ENCODE assay signal across 29 cellular contexts in the genomic region with DNA sequence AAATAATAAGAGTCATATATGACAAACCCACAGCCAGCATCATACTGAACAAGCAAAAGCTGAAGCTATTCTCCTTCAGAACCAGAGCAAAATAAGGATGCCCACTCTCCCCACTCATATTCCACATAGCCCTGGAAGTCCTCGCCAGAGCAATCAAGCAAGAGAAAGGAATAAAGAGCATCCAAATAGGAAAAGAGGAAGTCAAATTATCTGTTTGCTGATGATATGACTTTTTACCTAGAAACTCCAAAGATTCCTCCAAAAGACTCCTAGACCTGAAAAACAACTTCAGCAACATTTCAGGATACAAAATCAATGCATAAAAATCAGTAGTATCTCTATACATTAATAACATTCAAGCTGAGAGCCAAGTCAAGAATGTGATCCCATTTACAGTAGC.
"Had no signal": no experiment of that assay in that cellular context is flagged by ENCODE, and none has a peak within 500 bp of the region (broad histone marks: within the 10 kb centered on the region; RNA-seq: fewer than 3 reads in every experiment).

No MANE protein-coding gene starts in this region.

- H3K4me3 ChIP-seq: colonic mucosa, coronary artery, dorsolateral prefrontal cortex, esophagus muscularis mucosa, esophagus squamous epithelium, gastrocnemius medialis, gastroesophageal sphincter, heart left ventricle, heart right ventricle, hepatocyte had no signal

- H3K4me2 ChIP-seq: hepatocyte had no signal

- H3K4me1 ChIP-seq: colonic mucosa, esophagus muscularis mucosa, esophagus squamous epithelium, foreskin keratinocyte, gastrocnemius medialis, gastroesophageal sphincter, heart left ventricle, heart right ventricle had no signal

- H3K36me3 ChIP-seq: colonic mucosa, esophagus muscularis mucosa, esophagus squamous epithelium, gastrocnemius medialis, gastroesophageal sphincter, heart left ventricle, heart right ventricle had no signal

- ATAC-seq: effector memory CD8-positive, alpha-beta T cell; esophagus mucosa; foreskin keratinocyte; gastrocnemius medialis; gastroesophageal sphincter; heart left ventricle; heart right ventricle had no signal

- H3K9me3 ChIP-seq: colonic mucosa, esophagus squamous epithelium, gastrocnemius medialis had no signal

- H2AFZ ChIP-seq: hepatocyte had no signal

- FAIRE-seq: colon, endometrium, endothelial cell of umbilical vein, frontal cortex had no signal

- DNase-seq: colonic mucosa; cortex of kidney; dermis blood vessel endothelial cell; dorsolateral prefrontal cortex; effector CD4-positive, alpha-beta T cell; effector CD8-positive, alpha-beta T cell; effector memory CD4-positive, alpha-beta T cell; effector memory CD8-positive, alpha-beta T cell; endodermal cell; erythroblast; esophagus squamous epithelium; foreskin fibroblast; foreskin keratinocyte; foreskin melanocyte; gastrocnemius medialis; glutamatergic neuron; heart left ventricle; heart right ventricle had no signal

- H3K27ac Mint-ChIP-seq: dendritic cell treated with granulocyte-macrophage colony-stimulating factor and Interleukin-4, amounts not matched to agents 40 ng/mL and 50 ng/mL, for 4 days; effector memory CD8-positive, alpha-beta T cell; endodermal cell had no signal

- H3K79me2 ChIP-seq: hepatocyte had no signal

- H3K27me3 ChIP-seq: colonic mucosa, dorsolateral prefrontal cortex, esophagus muscularis mucosa, esophagus squamous epithelium, gastrocnemius medialis, gastroesophageal sphincter, heart left ventricle, hepatocyte had no signal

- H3K27me3 Mint-ChIP-seq: dendritic cell treated with granulocyte-macrophage colony-stimulating factor and Interleukin-4, amounts not matched to agents 40 ng/mL and 50 ng/mL, for 4 days had no signal

- H3K27ac ChIP-seq: colonic mucosa, coronary artery, dorsolateral prefrontal cortex, epithelial cell of prostate, esophagus muscularis mucosa, esophagus squamous epithelium, foreskin keratinocyte, gastrocnemius medialis, gastroesophageal sphincter, heart left ventricle, heart right ventricle, hepatocyte had no signal

- H3K4me3 Mint-ChIP-seq: dendritic cell treated with granulocyte-macrophage colony-stimulating factor and Interleukin-4, amounts not matched to agents 40 ng/mL and 50 ng/mL, for 4 days; effector memory CD8-positive, alpha-beta T cell; endodermal cell had no signal
